ENCODE assay signal across 8 cellular contexts in the genomic region with DNA sequence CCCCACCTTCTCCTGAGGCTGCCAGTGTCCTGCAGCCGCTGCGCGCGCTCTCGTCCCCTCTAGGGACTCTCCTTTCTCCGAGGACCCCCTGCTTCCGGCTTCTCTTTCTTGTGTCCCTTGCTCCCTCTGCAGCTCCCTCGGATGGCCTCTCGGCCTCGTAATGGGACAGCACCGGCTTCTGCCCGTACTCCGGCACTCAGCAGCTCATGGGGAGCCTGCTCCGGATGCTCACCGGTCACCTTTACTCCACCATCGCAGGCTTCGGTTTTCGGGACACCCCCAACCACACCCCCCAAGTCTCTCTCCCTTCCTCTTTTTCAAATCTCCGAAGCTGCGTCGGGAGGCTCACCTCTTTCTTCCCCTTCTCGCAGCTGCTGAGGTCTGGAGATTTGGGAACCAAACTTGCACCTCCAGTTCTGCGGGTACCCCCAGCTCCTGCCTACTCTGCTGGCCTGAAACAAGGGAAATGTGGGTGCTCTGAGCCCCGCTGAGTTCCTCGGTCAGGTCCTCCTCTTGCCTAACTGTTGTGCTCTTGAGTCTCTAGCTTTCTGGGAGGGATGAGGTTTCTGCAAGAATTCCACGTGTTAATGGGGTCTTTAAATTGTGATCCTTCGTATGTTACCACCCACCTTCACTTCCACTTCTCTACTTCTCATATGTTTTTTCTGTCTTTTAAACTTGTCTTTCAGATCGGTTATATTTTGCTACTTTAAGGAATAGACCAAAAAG.
DNase-seq lines count a peak whose midpoint lies in the region; ATAC-seq and TF ChIP-seq lines count a peak whose summit lies in the region.

No MANE protein-coding gene starts in this region.

- H3K4me3 Mint-ChIP-seq in T-helper 1 cell treated with Interleukin-12 subunit alpha and Interleukin-12 subunit beta and Interleukin-4 antibody, amounts not matched to agents 30 μg/mL and 1 μg/mL, for 36 hours, result peak overlapping the region; percentile 95

- H3K36me3 ChIP-seq in BLaER1 (peaks cover 13% of the 10 kb centered on the region; the same call in 1 of the 2 replicates), HUES48 (ENCODE audit: control insufficient read depth, insufficient read depth, low read length) (0 out of 2 replicates have a peak, but pooled peaks cover 5% of the 10 kb centered on the region)

- H3K27ac ChIP-seq in BLaER1 (peak overlapping the region; percentile 91), HUES48 (ENCODE audit: low read depth, low read length) (peak overlapping the region; percentile 76), layer of hippocampus (ENCODE audit: low read depth, low read length) (peak overlapping the region; percentile 90)

- ATAC-seq in GM19438 (IDR thresholded peaks at IDR 0.05; ENCODE audit: low read depth, unreplicated experiment), result peak; percentile 23
- no peak for ATAC-seq in HG02973 (IDR thresholded peaks at IDR 0.05; ENCODE audit: unreplicated experiment)

- no peaks in the 10 kb centered on the region for H3K27me3 ChIP-seq in BLaER1
- H3K27me3 ChIP-seq in HUES48 (ENCODE audit: control insufficient read depth, insufficient read depth, low read length), result no peaks in the 10 kb centered on the region
- H3K27me3 ChIP-seq in layer of hippocampus (ENCODE audit: control insufficient read depth, insufficient read depth, low read length), result no peaks in the 10 kb centered on the region

- H3K27ac Mint-ChIP-seq in T-helper 1 cell treated with Interleukin-12 subunit alpha and Interleukin-12 subunit beta and Interleukin-4 antibody, amounts not matched to agents 30 μg/mL and 1 μg/mL, for 36 hours, result peak overlapping the region; percentile 96

- peak overlapping the region; percentile 90 for H3K9ac ChIP-seq in BLaER1
- H3K9ac ChIP-seq in HUES48 (ENCODE audit: low read depth, low read length), result peak overlapping the region; percentile 53; the same call in 1 of the 2 replicates

- H3K4me1 ChIP-seq in BLaER1 (peaks cover 54% of the 10 kb centered on the region), HUES48 (ENCODE audit: control insufficient read depth, insufficient read depth, low read length) (peaks cover 18% of the 10 kb centered on the region)

- peaks cover 43% of the 10 kb centered on the region for H3K4me1 Mint-ChIP-seq in T-helper 1 cell treated with Interleukin-12 subunit alpha and Interleukin-12 subunit beta and Interleukin-4 antibody, amounts not matched to agents 30 μg/mL and 1 μg/mL, for 36 hours (ENCODE audit: low read depth)

- no peak for DNase-seq in cardiac fibroblast (ENCODE audit: low read depth in 2 of 2)
- peak in 2 of 3 experiments; percentile 18 to 23 for DNase-seq in stimulated activated CD4-positive, alpha-beta T cell treated with anti-CD3 and anti-CD28 coated beads, TNF-alpha, amount 100 ng/mL, for 4 hours (ENCODE audit: low read depth in 3 of 3)

- H4K20me1 ChIP-seq in BLaER1, result peaks cover 15% of the 10 kb centered on the region

- TF ChIP-seq CTCF in cardiac fibroblast (IDR thresholded peaks at IDR 0.05; ENCODE audit: low read depth, low read length), result no peak

- peak overlapping the region; percentile 100 for H3K4me3 ChIP-seq in BLaER1
- peak overlapping the region; percentile 75 for H3K4me3 ChIP-seq in HUES48 (ENCODE audit: low read depth, low read length)
- peak overlapping the region; percentile 87 to 92 for H3K4me3 ChIP-seq in cardiac fibroblast (replicated peaks in 1 of 2; ENCODE audit: low read depth in 2 of 2, low read length in 2 of 2)

- no peaks in the 10 kb centered on the region for H3K27me3 Mint-ChIP-seq in T-helper 1 cell treated with Interleukin-12 subunit alpha and Interleukin-12 subunit beta and Interleukin-4 antibody, amounts not matched to agents 30 μg/mL and 1 μg/mL, for 36 hours (ENCODE audit: low read depth)

- peaks cover 42% of the 10 kb centered on the region for H3K36me3 Mint-ChIP-seq in T-helper 1 cell treated with Interleukin-12 subunit alpha and Interleukin-12 subunit beta and Interleukin-4 antibody, amounts not matched to agents 30 μg/mL and 1 μg/mL, for 36 hours (ENCODE audit: low read depth)

- H3K4me2 ChIP-seq in BLaER1, result peak overlapping the region; percentile 91

- H3K9me3 Mint-ChIP-seq in T-helper 1 cell treated with Interleukin-12 subunit alpha and Interleukin-12 subunit beta and Interleukin-4 antibody, amounts not matched to agents 30 μg/mL and 1 μg/mL, for 36 hours, result no peaks in the 10 kb centered on the region

- no peaks in the 10 kb centered on the region for H3K9me3 ChIP-seq in BLaER1
- no peaks in the 10 kb centered on the region for H3K9me3 ChIP-seq in HUES48 (ENCODE audit: control insufficient read depth, insufficient read depth, low read length)

Comparison
In these comparisons a context has a peak if more than half of its experiments do, and no peak if none do; other contexts are left out.
1. DNase-seq: peak in stimulated activated CD4-positive, alpha-beta T cell treated with anti-CD3 and anti-CD28 coated beads, TNF-alpha, amount 100 ng/mL, for 4 hours (2 of 3); none in cardiac fibroblast (0 of 2).
2. Peak in every context shown above with its lines, with median percentiles within 50 percentile points of each other: H3K27ac ChIP-seq and H3K4me3 ChIP-seq.